ENCODE assay signal across 8 cellular contexts in the genomic region with DNA sequence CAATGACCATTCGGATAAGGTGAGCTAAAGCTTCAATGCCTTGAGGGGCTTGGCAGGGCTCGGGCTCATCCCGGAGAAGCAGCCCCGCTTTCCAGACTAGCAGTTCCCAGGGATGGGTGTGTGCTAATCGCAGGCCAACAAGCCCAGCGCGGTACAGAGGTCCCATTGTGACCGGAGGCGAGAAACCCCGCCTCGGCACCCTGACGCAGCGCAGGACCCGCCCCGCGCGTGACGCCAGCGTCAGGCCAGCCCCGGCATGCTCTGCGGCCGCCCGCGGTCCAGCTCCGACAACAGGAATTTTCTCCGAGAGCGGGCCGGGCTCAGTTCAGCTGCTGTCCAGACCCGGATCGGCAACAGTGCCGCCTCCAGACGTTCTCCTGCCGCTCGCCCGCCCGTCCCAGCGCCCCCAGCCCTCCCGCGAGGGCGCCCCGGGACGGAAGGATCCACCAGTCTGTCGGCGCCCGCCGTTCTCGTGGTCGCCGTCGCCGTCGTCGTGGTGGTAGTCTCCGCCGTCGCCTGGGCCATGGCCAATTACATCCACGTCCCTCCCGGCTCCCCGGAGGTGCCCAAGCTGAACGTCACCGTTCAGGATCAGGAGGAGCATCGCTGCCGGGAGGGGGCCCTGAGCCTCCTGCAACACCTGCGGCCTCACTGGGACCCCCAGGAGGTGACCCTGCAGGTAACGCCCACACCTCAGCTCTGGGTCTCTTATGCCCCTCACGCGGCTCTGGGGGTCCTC. TPM values are rescaled to one million over a fixed set of nuclear protein-coding genes. Genes with fewer than 3 reads are reported as not detected.
DNase-seq lines count a peak whose midpoint lies in the region; ATAC-seq, FAIRE-seq and TF ChIP-seq lines count a peak whose summit lies in the region.

A gene with protein sequence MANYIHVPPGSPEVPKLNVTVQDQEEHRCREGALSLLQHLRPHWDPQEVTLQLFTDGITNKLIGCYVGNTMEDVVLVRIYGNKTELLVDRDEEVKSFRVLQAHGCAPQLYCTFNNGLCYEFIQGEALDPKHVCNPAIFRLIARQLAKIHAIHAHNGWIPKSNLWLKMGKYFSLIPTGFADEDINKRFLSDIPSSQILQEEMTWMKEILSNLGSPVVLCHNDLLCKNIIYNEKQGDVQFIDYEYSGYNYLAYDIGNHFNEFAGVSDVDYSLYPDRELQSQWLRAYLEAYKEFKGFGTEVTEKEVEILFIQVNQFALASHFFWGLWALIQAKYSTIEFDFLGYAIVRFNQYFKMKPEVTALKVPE (plus strand): TSS at position 264 of the 739 bp plus-strand sequence. CDS start 260 bp downstream, at position 524.

- H3K9ac ChIP-seq in liver (ENCODE audit: low read depth in 1 of 2, low read length in 2 of 2) = peak within 1 kb of the TSS; percentile 87 to 99

- H3K27me3 ChIP-seq in BJ (ENCODE audit: control insufficient read depth, insufficient read depth, low read length) (no peaks in the 10 kb centered on the region), liver (ENCODE audit: control insufficient read depth in 4 of 4, insufficient read depth in 4 of 4, low read length in 3 of 4) (no peaks in the 10 kb centered on the region)

- DNase-seq in BJ (ENCODE audit: low read depth) (peak; percentile 65), GM19239 (ENCODE audit: insufficient read length, low spot score) (peak; percentile 59), NCI-H524 treated with DMSO at 0.1 percent for 48 hours (lab: John Stamatoyannopoulos, UW) (peak; percentile 61), dermis blood vessel endothelial cell (peak; percentile 95)
- peak; percentile 72 for DNase-seq in activated CD4-positive, alpha-beta T cell treated with anti-CD3 and anti-CD28 coated beads, Interleukin-2, amount 50 U/mL, for 4 hours
- DNase-seq in stimulated activated CD4-positive, alpha-beta T cell treated with anti-CD3 and anti-CD28 coated beads, Interleukin-4, amount 100 ng/mL, for 24 hours = peak; percentile 87

- POLR2A ChIA-PET in BJ (lab: Charles Lee) = interaction anchor here (0.5 to 0.7 kb wide), 2 partner anchors 15 to 79 kb away, joined by 4 to 11 read pairs; no protein-coding TSS in a partner anchor

- CTCF ChIA-PET in BJ (lab: Yijun Ruan, JAX) = interaction anchor here (0.7 to 1.4 kb wide), 4 partner anchors 11 to 928 kb away, joined by 3 to 4 read pairs (median 4); a partner anchor contains a TSS

- peaks cover 0 to 26% (median 9%) of the 10 kb centered on the region in 4 donors for H3K4me1 ChIP-seq in liver (ENCODE audit: control insufficient read depth in 4 of 4, insufficient read depth in 4 of 4, low read length in 3 of 4)

- no peaks in the 10 kb centered on the region for H3K9me3 ChIP-seq in liver (ENCODE audit: control insufficient read depth in 4 of 4, low read length in 3 of 4)

- no peak for TF ChIP-seq CTCF in BJ (IDR thresholded peaks at IDR 0.05; ENCODE audit: insufficient read depth, low read depth, low read length)
- TF ChIP-seq CTCF in liver (IDR thresholded peaks at IDR 0.05; ENCODE audit: low read depth, low read length, missing input control) = no peak

- FAIRE-seq in GM19239 (lab: Jason Lieb, UNC) = peak; percentile 85

- peak within 1 kb of the TSS; percentile 65 for H3K4me3 ChIP-seq in BJ (ENCODE audit: low read depth, low read length)
- peak within 1 kb of the TSS; percentile 63 to 99 (median 82) for H3K4me3 ChIP-seq in liver (ENCODE audit: low read depth in 1 of 3, low read length in 3 of 3)

- H3K36me3 ChIP-seq in BJ (ENCODE audit: control insufficient read depth, insufficient read depth, low read length) = no peaks in the 10 kb centered on the region
- H3K36me3 ChIP-seq in liver (ENCODE audit: control insufficient read depth in 4 of 4, insufficient read depth in 3 of 4, low read depth in 1 of 4, low read length in 3 of 4) = no peaks in the 10 kb centered on the region

- peak within 1 kb of the TSS; percentile 97 for H3K27ac ChIP-seq in liver (ENCODE audit: low read depth in 1 of 2, low read length in 2 of 2)

- under 1% methylated on average over 67 of the region's 67 CpGs for WGBS in liver

- ATAC-seq in HG03457 (IDR thresholded peaks at IDR 0.05; ENCODE audit: unreplicated experiment) = peak; percentile 97

- TF ChIP-seq RAD21 in liver (IDR thresholded peaks at IDR 0.05) = peak; percentile 6 to 47

TF ChIP-seq in liver, 16 proteins besides CTCF, POLR2A, EP300 and RAD21:
- TF ChIP-seq HNF4G (IDR thresholded peaks at IDR 0.05) (no peak), GABPA (IDR thresholded peaks at IDR 0.05 in 1 of 2, conservative IDR thresholded peaks at IDR 0.05 in 1 of 2) (no peak), HNF4A (conservative IDR thresholded peaks at IDR 0.05) (peak; percentile 57 to 61), NR2F2 (IDR thresholded peaks at IDR 0.05) (no peak), RXRA (IDR thresholded peaks at IDR 0.05) (peak; percentile 34 to 54), SP1 (IDR thresholded peaks at IDR 0.05) (peak; percentile 51), FOXA2 (IDR thresholded peaks at IDR 0.05) (peak; percentile 44), YY1 (IDR thresholded peaks at IDR 0.05) (peak; percentile 96), FOXA1 (IDR thresholded peaks at IDR 0.05) (no peak), JUND (IDR thresholded peaks at IDR 0.05) (peak; percentile 29 to 52), EGR1 (IDR thresholded peaks at IDR 0.05; ENCODE audit: low read depth in 2 of 2) (peak in 1 of 2 donors; percentile 10)
- TF ChIP-seq, protein P1, sequence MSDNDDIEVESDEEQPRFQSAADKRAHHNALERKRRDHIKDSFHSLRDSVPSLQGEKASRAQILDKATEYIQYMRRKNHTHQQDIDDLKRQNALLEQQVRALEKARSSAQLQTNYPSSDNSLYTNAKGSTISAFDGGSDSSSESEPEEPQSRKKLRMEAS (IDR thresholded peaks at IDR 0.05) = no peak
- TF ChIP-seq, protein P2, sequence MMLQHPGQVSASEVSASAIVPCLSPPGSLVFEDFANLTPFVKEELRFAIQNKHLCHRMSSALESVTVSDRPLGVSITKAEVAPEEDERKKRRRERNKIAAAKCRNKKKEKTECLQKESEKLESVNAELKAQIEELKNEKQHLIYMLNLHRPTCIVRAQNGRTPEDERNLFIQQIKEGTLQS (IDR thresholded peaks at IDR 0.05) = no peak
- TF ChIP-seq, protein P3, sequence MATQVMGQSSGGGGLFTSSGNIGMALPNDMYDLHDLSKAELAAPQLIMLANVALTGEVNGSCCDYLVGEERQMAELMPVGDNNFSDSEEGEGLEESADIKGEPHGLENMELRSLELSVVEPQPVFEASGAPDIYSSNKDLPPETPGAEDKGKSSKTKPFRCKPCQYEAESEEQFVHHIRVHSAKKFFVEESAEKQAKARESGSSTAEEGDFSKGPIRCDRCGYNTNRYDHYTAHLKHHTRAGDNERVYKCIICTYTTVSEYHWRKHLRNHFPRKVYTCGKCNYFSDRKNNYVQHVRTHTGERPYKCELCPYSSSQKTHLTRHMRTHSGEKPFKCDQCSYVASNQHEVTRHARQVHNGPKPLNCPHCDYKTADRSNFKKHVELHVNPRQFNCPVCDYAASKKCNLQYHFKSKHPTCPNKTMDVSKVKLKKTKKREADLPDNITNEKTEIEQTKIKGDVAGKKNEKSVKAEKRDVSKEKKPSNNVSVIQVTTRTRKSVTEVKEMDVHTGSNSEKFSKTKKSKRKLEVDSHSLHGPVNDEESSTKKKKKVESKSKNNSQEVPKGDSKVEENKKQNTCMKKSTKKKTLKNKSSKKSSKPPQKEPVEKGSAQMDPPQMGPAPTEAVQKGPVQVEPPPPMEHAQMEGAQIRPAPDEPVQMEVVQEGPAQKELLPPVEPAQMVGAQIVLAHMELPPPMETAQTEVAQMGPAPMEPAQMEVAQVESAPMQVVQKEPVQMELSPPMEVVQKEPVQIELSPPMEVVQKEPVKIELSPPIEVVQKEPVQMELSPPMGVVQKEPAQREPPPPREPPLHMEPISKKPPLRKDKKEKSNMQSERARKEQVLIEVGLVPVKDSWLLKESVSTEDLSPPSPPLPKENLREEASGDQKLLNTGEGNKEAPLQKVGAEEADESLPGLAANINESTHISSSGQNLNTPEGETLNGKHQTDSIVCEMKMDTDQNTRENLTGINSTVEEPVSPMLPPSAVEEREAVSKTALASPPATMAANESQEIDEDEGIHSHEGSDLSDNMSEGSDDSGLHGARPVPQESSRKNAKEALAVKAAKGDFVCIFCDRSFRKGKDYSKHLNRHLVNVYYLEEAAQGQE (IDR thresholded peaks at IDR 0.05) = peak; percentile 95

RNA-seq across cellular contexts. Expression of the gene that starts here (rescaled TPM):
- polyA plus RNA-seq in BJ (2011; rRNA removed) = 6.7 and 13.0 TPM in 2 replicates
- 28.8 and 34.6 TPM in 2 replicates for polyA minus RNA-seq in BJ (2011; rRNA and poly(A)+ RNA removed)
- total RNA-seq in dermis blood vessel endothelial cell = 37.1 and 41.8 TPM in 2 replicates
- total RNA-seq in liver = 10 to 100 TPM; 31.4 to 51.4 TPM
- polyA plus RNA-seq in liver = 10 to 100 TPM; 15.6 to 22.7 TPM

Comparison
In these comparisons a context has a peak if more than half of its experiments do, and no peak if none do; other contexts are left out.
1. Peak in every context shown above with its lines: DNase-seq, ATAC-seq, H3K4me3 ChIP-seq and H3K27ac ChIP-seq.